30 cellular contexts compared by ENCODE assay signal in genomic region chr9:15137658-15138356, GRCh38.
"Had no signal": no experiment of that assay in that cellular context is flagged by ENCODE, and none has a peak within 500 bp of the region (broad histone marks: within the 10 kb centered on the region; RNA-seq: fewer than 3 reads in every experiment).

No MANE protein-coding gene starts in this region.

- H3K27ac Mint-ChIP-seq: dendritic cell treated with granulocyte-macrophage colony-stimulating factor and Interleukin-4, amounts not matched to agents 40 ng/mL and 50 ng/mL, for 4 days; memory B cell; mesothelial cell of epicardium; natural killer cell treated with Interleukin-12 subunit alpha and Interleukin-12 subunit beta and Interleukin-15 and Interleukin-18, amount 100 ng/mL, for 72 hours; progenitor cell of endocrine pancreas had no signal

- H3K4me1 ChIP-seq: colonic mucosa, foreskin keratinocyte, parathyroid adenoma, vagina had no signal

- FAIRE-seq: endothelial cell of umbilical vein, kidney, small intestine had no signal

- H3K4me3 Mint-ChIP-seq: dendritic cell treated with granulocyte-macrophage colony-stimulating factor and Interleukin-4, amounts not matched to agents 40 ng/mL and 50 ng/mL, for 4 days; memory B cell; mesothelial cell of epicardium; naive B cell; natural killer cell treated with Interleukin-12 subunit alpha and Interleukin-12 subunit beta and Interleukin-15 and Interleukin-18, amount 100 ng/mL, for 72 hours; neural crest cell; stimulated activated naive CD8-positive, alpha-beta T cell treated with anti-CD3 and anti-CD28 coated beads, Interleukin-15, amount 100 ng/mL, for 72 hours had no signal

- H3K9ac ChIP-seq: parathyroid adenoma had no signal

- H3K79me2 ChIP-seq: parathyroid adenoma had no signal

- ATAC-seq: foreskin keratinocyte; heart right ventricle; left lobe of liver; mucosa of descending colon; natural killer cell treated with Interleukin-12 subunit alpha and Interleukin-12 subunit beta and Interleukin-15 and Interleukin-18, amount 100 ng/mL, for 72 hours; right lobe of liver; stimulated activated naive CD8-positive, alpha-beta T cell treated with anti-CD3 and anti-CD28 coated beads, Interleukin-15, amount 100 ng/mL, for 72 hours had no signal

- H3K36me3 Mint-ChIP-seq: memory B cell; mesothelial cell of epicardium; naive B cell; natural killer cell treated with Interleukin-12 subunit alpha and Interleukin-12 subunit beta and Interleukin-15 and Interleukin-18, amount 100 ng/mL, for 72 hours had no signal

- H3K4me3 ChIP-seq: colonic mucosa, esophagus muscularis mucosa, heart right ventricle, lung, mucosa of descending colon, right lobe of liver, suprapubic skin, transverse colon, vagina had no signal

- H3K27ac ChIP-seq: colonic mucosa, esophagus muscularis mucosa, foreskin keratinocyte, heart right ventricle, neutrophil, parathyroid adenoma, right lobe of liver, suprapubic skin, transverse colon, vagina had no signal

- H3K27me3 Mint-ChIP-seq: progenitor cell of endocrine pancreas; stimulated activated naive CD8-positive, alpha-beta T cell treated with anti-CD3 and anti-CD28 coated beads, Interleukin-15, amount 100 ng/mL, for 72 hours had no signal

- H3K9me3 ChIP-seq: colonic mucosa, esophagus muscularis mucosa, heart right ventricle, mucosa of descending colon, neutrophil, right lobe of liver, suprapubic skin, transverse colon, vagina had no signal

- H3K36me3 ChIP-seq: colonic mucosa, esophagus muscularis mucosa, heart right ventricle, neutrophil, right lobe of liver, suprapubic skin, transverse colon, vagina had no signal

- H2AFZ ChIP-seq: parathyroid adenoma had no signal

- H3K9me3 Mint-ChIP-seq: dendritic cell treated with granulocyte-macrophage colony-stimulating factor and Interleukin-4, amounts not matched to agents 40 ng/mL and 50 ng/mL, for 4 days; memory B cell; mesothelial cell of epicardium; naive B cell; natural killer cell treated with Interleukin-12 subunit alpha and Interleukin-12 subunit beta and Interleukin-15 and Interleukin-18, amount 100 ng/mL, for 72 hours; neural crest cell; stimulated activated naive CD8-positive, alpha-beta T cell treated with anti-CD3 and anti-CD28 coated beads, Interleukin-15, amount 100 ng/mL, for 72 hours had no signal

- DNase-seq: colonic mucosa; effector CD8-positive, alpha-beta T cell; foreskin keratinocyte; glutamatergic neuron; heart right ventricle; hippocampal formation; kidney; mucosa of descending colon; naive B cell; right lobe of liver; small intestine; stimulated activated CD4-positive, alpha-beta T cell treated with anti-CD3 and anti-CD28 coated beads, Interleukin-15, amount 100 ng/mL, for 24 hours; stimulated activated CD4-positive, alpha-beta T cell treated with anti-CD3 and anti-CD28 coated beads, Interleukin-2, amount 100 ng/mL, for 48 hours; stimulated activated naive CD4-positive, alpha-beta T cell; stimulated activated naive CD8-positive, alpha-beta T cell treated with anti-CD3 and anti-CD28 coated beads, Interleukin-15, amount 100 ng/mL, for 72 hours; transverse colon had no signal

- H3K27me3 ChIP-seq: colonic mucosa, esophagus muscularis mucosa, foreskin keratinocyte, heart right ventricle, neutrophil, right lobe of liver, suprapubic skin, transverse colon, vagina had no signal
